In the genomic region with DNA sequence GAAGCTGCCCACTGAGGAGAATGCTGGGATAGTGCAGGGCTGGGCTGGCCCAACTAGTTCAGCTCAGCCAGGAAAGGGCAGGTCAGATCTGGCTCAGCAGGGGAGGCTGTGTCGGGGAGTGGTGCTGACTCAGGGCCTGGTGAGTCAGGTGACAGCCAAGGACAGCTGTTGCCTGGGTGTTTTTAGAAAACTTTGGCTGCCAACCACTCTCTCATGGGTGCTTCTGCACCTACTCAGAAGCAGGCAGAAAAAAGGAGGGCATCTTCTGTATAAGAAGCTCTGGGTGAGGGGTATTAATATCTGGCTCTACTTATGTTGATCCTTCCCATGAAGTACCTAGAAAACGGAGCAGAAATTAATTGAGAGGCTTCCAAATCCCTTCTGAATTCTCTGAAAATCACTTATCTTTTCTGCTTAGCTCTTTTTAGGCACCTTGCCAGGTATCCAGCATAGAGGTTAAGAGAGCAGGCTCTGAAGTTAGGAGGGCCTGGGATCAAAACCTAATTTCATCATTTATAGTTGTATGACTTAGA, we compare ENCODE assay signal across 9 cellular contexts. TPM values are rescaled to one million over a fixed set of nuclear protein-coding genes. Genes with fewer than 3 reads are reported as not detected.
A peak's percentile ranks its signal among the peaks of the same experiment; 100 is the strongest.
DNase-seq lines count a peak whose midpoint lies in the region; ATAC-seq and TF ChIP-seq lines count a peak whose summit lies in the region.
"Had no signal": no experiment of that assay in that cellular context is flagged by ENCODE, and none has a peak within 500 bp of the region (broad histone marks: within the 10 kb centered on the region; RNA-seq: fewer than 3 reads in every experiment).

No MANE protein-coding gene starts in this region.

- no peak for TF ChIP-seq CTCF in DND-41 (IDR thresholded peaks at IDR 0.05; ENCODE audit: borderline replicate concordance, extremely low read depth, low read length, poor library complexity, severe bottlenecking)
- TF ChIP-seq CTCF in natural killer cell (IDR thresholded peaks at IDR 0.05) = no peak
- no peak for TF ChIP-seq CTCF in tibial nerve (IDR thresholded peaks at IDR 0.05)

- no peaks in the 10 kb centered on the region for H3K79me2 ChIP-seq in DND-41 (ENCODE audit: insufficient read depth, low read length)

- H4K20me1 ChIP-seq in DND-41 (ENCODE audit: insufficient read depth, low read length) = no peaks in the 10 kb centered on the region

- no peaks in the 10 kb centered on the region for H3K9me3 ChIP-seq in DND-41 (ENCODE audit: insufficient read depth, low read length, severe bottlenecking)
- no peaks in the 10 kb centered on the region for H3K9me3 ChIP-seq in tibial nerve

- no peak overlapping the region for H3K4me3 ChIP-seq in DND-41 (ENCODE audit: low read depth in 1 of 2, low read length in 2 of 2)
- no peak overlapping the region for H3K4me3 ChIP-seq in tibial nerve

- H3K4me2 ChIP-seq in DND-41 (ENCODE audit: insufficient read depth, low read length) = no peak overlapping the region

- H3K27me3 ChIP-seq in DND-41 (ENCODE audit: insufficient read depth, low read length, poor library complexity) (no peaks in the 10 kb centered on the region), tibial nerve (no peaks in the 10 kb centered on the region)

- TF ChIP-seq POLR2A in tibial nerve (IDR thresholded peaks at IDR 0.05) = no peak

- no peak overlapping the region for H3K9ac ChIP-seq in DND-41 (ENCODE audit: low read depth, low read length)

- H3K27ac Mint-ChIP-seq in natural killer cell = no peak overlapping the region
- H3K27ac Mint-ChIP-seq: memory B cell had no signal

- peaks cover 0 to 3% of the 10 kb centered on the region in 2 donors for H3K27me3 Mint-ChIP-seq in natural killer cell (ENCODE audit: low read depth in 2 of 2)
- H3K27me3 Mint-ChIP-seq: memory B cell had no signal

- H3K4me1 Mint-ChIP-seq in natural killer cell = no peaks in the 10 kb centered on the region

- no peak overlapping the region for H3K4me3 Mint-ChIP-seq in natural killer cell
- H3K4me3 Mint-ChIP-seq: memory B cell had no signal

- TF ChIP-seq EP300 in tibial nerve (IDR thresholded peaks at IDR 0.05) = peak in 1 of 2 donors; percentile 34

- H3K27ac ChIP-seq in DND-41 (ENCODE audit: low read length) (no peak overlapping the region), tibial nerve (peak overlapping the region in 1 of 4 donors; percentile 59)

- intact Hi-C loops in natural killer cell (cut with micrococcal nuclease) = no loop called here

- WGBS in tibial nerve, 2 donors = 15 to 35% methylated on average over 2 of the region's 2 CpGs

- ATAC-seq in DND-41 (ENCODE audit: insufficient read depth, low read depth) = peak; percentile 47; the same call in 2 of the 3 replicates
- ATAC-seq in esophagus mucosa = peak; percentile 98
- peak in 2 of 3 donors; percentile 26 to 36 for ATAC-seq in natural killer cell
- ATAC-seq in GM19467 (IDR thresholded peaks at IDR 0.05; ENCODE audit: unreplicated experiment) = no peak
- no peak for ATAC-seq in GM18502 (IDR thresholded peaks at IDR 0.05; ENCODE audit: poor library complexity, unreplicated experiment)

- H3K36me3 Mint-ChIP-seq in natural killer cell = no peaks in the 10 kb centered on the region
- H3K36me3 Mint-ChIP-seq: memory B cell had no signal

- no peaks in the 10 kb centered on the region for H3K9me3 Mint-ChIP-seq in natural killer cell
- H3K9me3 Mint-ChIP-seq: memory B cell had no signal

- DNase-seq in DND-41 = no peak
- DNase-seq in HuH-7.5 (ENCODE audit: low spot score) = peak; percentile 38
- DNase-seq in UCSD-AML1 (lab: John Stamatoyannopoulos, UW; ENCODE audit: unreplicated experiment) = peak; percentile 56
- no peak for DNase-seq in natural killer cell
- peak; percentile 47 to 50 for DNase-seq in tibial nerve (ENCODE audit: low spot score in 2 of 2)

- H2AFZ ChIP-seq in DND-41 (ENCODE audit: low read depth, low read length) = no peak overlapping the region

- H3K4me1 ChIP-seq in DND-41 (ENCODE audit: insufficient read depth, low read length) = no peaks in the 10 kb centered on the region
- H3K4me1 ChIP-seq in tibial nerve = peaks cover 0 to 11% (median 6%) of the 10 kb centered on the region in 4 donors

- H3K36me3 ChIP-seq in DND-41 (ENCODE audit: insufficient read depth, low read length) (no peaks in the 10 kb centered on the region), tibial nerve (no peaks in the 10 kb centered on the region)

RNA-seq across cellular contexts. Expression of a gene that starts 15.6 kb away (rescaled TPM):
- total RNA-seq in esophagus mucosa (455 TPM), natural killer cell (10 to 100 TPM; 35.8 to 44.2 (median 39.5) TPM), tibial nerve (100 to 1,000 TPM; 133 to 196 (median 155) TPM)

RNA-seq across cellular contexts. Expression of a gene that starts 36.0 kb away (rescaled TPM):
- total RNA-seq in esophagus mucosa (3.0 TPM), natural killer cell (1 to 10 TPM; 4.4 to 6.8 (median 5.1) TPM), tibial nerve (10 to 100 TPM; 20.2 to 31.9 (median 22.8) TPM)

Comparison
In these comparisons a context has a peak if more than half of its experiments do, and no peak if none do; other contexts are left out.
1. ATAC-seq: peak in DND-41 (single experiment), esophagus mucosa (single experiment) and natural killer cell (2 of 3); none in GM19467 (single experiment) and GM18502 (single experiment).
2. DNase-seq: peak in HuH-7.5 (single experiment), UCSD-AML1 (single experiment) and tibial nerve (2 of 2); none in DND-41 (single experiment) and natural killer cell (single experiment).